ENCODE assay signal across 1 cellular context in genomic region chr2:122858813-122859212, GRCh38.
TF ChIP-seq lines count a peak whose summit lies in the region.

No MANE protein-coding gene starts in this region.

TF ChIP-seq in H1, 55 proteins besides CTCF, POLR2A, EP300 and RAD21:
- no peak for TF ChIP-seq YY1 (IDR thresholded peaks at IDR 0.05; ENCODE audit: low read depth, low read length)
- no peak for TF ChIP-seq SIX5 (IDR thresholded peaks at IDR 0.05; ENCODE audit: low read depth, low read length)
- no peak for TF ChIP-seq JUND (IDR thresholded peaks at IDR 0.05; ENCODE audit: low read length)
